Comparison of ENCODE assay signal across 1 cellular context in genomic region chr16:76106647-76107046, GRCh38.
TF ChIP-seq lines count a peak whose summit lies in the region.

No MANE protein-coding gene starts in this region.

TF ChIP-seq in H1, 55 proteins besides CTCF, POLR2A, EP300 and RAD21 (continued from another document):
- TF ChIP-seq POU5F1 (IDR thresholded peaks at IDR 0.05; ENCODE audit: low read depth, low read length) (no peak), SUZ12 (IDR thresholded peaks at IDR 0.05; ENCODE audit: low read length) (no peak), SP2 (IDR thresholded peaks at IDR 0.05; ENCODE audit: low read length) (no peak), CTBP2 (IDR thresholded peaks at IDR 0.05; ENCODE audit: borderline replicate concordance, insufficient read depth, insufficient read length, low read length) (no peak), CHD2 (IDR thresholded peaks at IDR 0.05; ENCODE audit: low read length) (no peak)
- TF ChIP-seq, protein P1, sequence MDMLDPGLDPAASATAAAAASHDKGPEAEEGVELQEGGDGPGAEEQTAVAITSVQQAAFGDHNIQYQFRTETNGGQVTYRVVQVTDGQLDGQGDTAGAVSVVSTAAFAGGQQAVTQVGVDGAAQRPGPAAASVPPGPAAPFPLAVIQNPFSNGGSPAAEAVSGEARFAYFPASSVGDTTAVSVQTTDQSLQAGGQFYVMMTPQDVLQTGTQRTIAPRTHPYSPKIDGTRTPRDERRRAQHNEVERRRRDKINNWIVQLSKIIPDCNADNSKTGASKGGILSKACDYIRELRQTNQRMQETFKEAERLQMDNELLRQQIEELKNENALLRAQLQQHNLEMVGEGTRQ (IDR thresholded peaks at IDR 0.05; ENCODE audit: low read length), result no peak
- TF ChIP-seq, protein P2, sequence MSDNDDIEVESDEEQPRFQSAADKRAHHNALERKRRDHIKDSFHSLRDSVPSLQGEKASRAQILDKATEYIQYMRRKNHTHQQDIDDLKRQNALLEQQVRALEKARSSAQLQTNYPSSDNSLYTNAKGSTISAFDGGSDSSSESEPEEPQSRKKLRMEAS (IDR thresholded peaks at IDR 0.05), result no peak
